ENCODE assay signal across 8 cellular contexts in genomic region chr20:6007094-6007528, GRCh38. TPM values are rescaled to one million over a fixed set of nuclear protein-coding genes. Genes with fewer than 3 reads are reported as not detected.
A peak's percentile ranks its signal among the peaks of the same experiment; 100 is the strongest.
DNase-seq lines count a peak whose midpoint lies in the region; ATAC-seq and TF ChIP-seq lines count a peak whose summit lies in the region.

No MANE protein-coding gene starts in this region.

- H3K4me3 ChIP-seq in DOHH2 (ENCODE audit: low read length) (peak overlapping the region; percentile 95), NB4 (ENCODE audit: low read depth, low read length) (peak overlapping the region; percentile 91), ovary (peak overlapping the region; percentile 90)

- H3K36me3 ChIP-seq in DOHH2 (ENCODE audit: control insufficient read depth, low read length): peaks cover 48% of the 10 kb centered on the region
- no peaks in the 10 kb centered on the region for H3K36me3 ChIP-seq in ovary

- peaks cover 14 to 31% of the 10 kb centered on the region in 2 donors for H3K4me1 Mint-ChIP-seq in effector memory CD8-positive, alpha-beta T cell (ENCODE audit: low read depth in 2 of 2)

- peak overlapping the region; percentile 36 to 86 for H3K27ac Mint-ChIP-seq in effector memory CD8-positive, alpha-beta T cell

- no peaks in the 10 kb centered on the region for H3K9me2 ChIP-seq in DOHH2 (replicated peaks; ENCODE audit: control insufficient read depth, low read length)

- H3K9me3 ChIP-seq in DOHH2 (ENCODE audit: control insufficient read depth, insufficient read depth, low read length) (no peaks in the 10 kb centered on the region), ovary (no peaks in the 10 kb centered on the region)

- H3K27me3 ChIP-seq in DOHH2 (ENCODE audit: control insufficient read depth, low read length) (no peaks in the 10 kb centered on the region), ovary (no peaks in the 10 kb centered on the region)

- no peak for TF ChIP-seq EP300 in ovary (IDR thresholded peaks at IDR 0.05)

- H3K36me3 Mint-ChIP-seq in effector memory CD8-positive, alpha-beta T cell (ENCODE audit: insufficient read depth): peaks cover 29% of the 10 kb centered on the region

- no peaks in the 10 kb centered on the region for H3K9me3 Mint-ChIP-seq in effector memory CD8-positive, alpha-beta T cell

- DNase-seq in NB4 (ENCODE audit: low read depth) (peak; percentile 39), ovary (no peak), hepatic stellate cell (ENCODE audit: low spot score) (no peak), cortex of kidney (lab: John Stamatoyannopoulos, UW) (no peak), RPMI8226 (no peak)
- DNase-seq in effector memory CD8-positive, alpha-beta T cell: no peak

- peaks cover 13% of the 10 kb centered on the region; the same call in 1 of the 2 replicates for H4K20me1 ChIP-seq in DOHH2 (ENCODE audit: control insufficient read depth, insufficient read depth, low read depth, low read length)

- peak overlapping the region; percentile 100 for H3K4me2 ChIP-seq in DOHH2 (ENCODE audit: low read length)

- peaks cover 63% of the 10 kb centered on the region for H3K79me2 ChIP-seq in DOHH2 (ENCODE audit: control insufficient read depth, low read length)

- TF ChIP-seq CTCF in DOHH2 (IDR thresholded peaks at IDR 0.05; ENCODE audit: low read depth, low read length, poor library complexity, severe bottlenecking) (no peak), NB4 (IDR thresholded peaks at IDR 0.05; ENCODE audit: low read depth, low read length) (no peak), ovary (IDR thresholded peaks at IDR 0.05) (no peak)

- intact Hi-C loops in ovary (cut with DNase I): no loop called here

- no peak for ATAC-seq in effector memory CD8-positive, alpha-beta T cell (replicated peaks)
- ATAC-seq in GM21360 (IDR thresholded peaks at IDR 0.05; ENCODE audit: unreplicated experiment): no peak

- H3K27ac ChIP-seq in DOHH2 (ENCODE audit: low read depth, low read length): no peak overlapping the region
- H3K27ac ChIP-seq in ovary: no peak overlapping the region

- H3K4me1 ChIP-seq in DOHH2 (ENCODE audit: control insufficient read depth, low read length) (peaks cover 33% of the 10 kb centered on the region), ovary (ENCODE audit: insufficient read depth) (peaks cover 4% of the 10 kb centered on the region)

- peak overlapping the region; percentile 89 to 92 for H3K4me3 Mint-ChIP-seq in effector memory CD8-positive, alpha-beta T cell

- no peaks in the 10 kb centered on the region for H3K27me3 Mint-ChIP-seq in effector memory CD8-positive, alpha-beta T cell

- H3F3A ChIP-seq in DOHH2 (ENCODE audit: control insufficient read depth, insufficient read depth): peaks cover 14% of the 10 kb centered on the region

- no peak for TF ChIP-seq POLR2A in NB4 (IDR thresholded peaks at IDR 0.05; ENCODE audit: extremely low read depth, insufficient read length)
- TF ChIP-seq POLR2A in ovary (IDR thresholded peaks at IDR 0.05): no peak

- WGBS in ovary, 3 donors: 1 to 8% (median 6%) methylated on average over 4 of the region's 4 CpGs

RNA-seq across cellular contexts. Expression of gene CRLS1, which starts 1.2 kb away (rescaled TPM):
- 100 to 1,000 TPM in 1 of 7 donors, 10 to 100 TPM in 6; 29.7 to 109 (median 37.2) TPM for total RNA-seq in ovary
- 10 to 100 TPM; 33.4 to 35.2 TPM for polyA plus RNA-seq in ovary

RNA-seq across cellular contexts. Expression of gene LRRN4, which starts 46.7 kb away (rescaled TPM):
- total RNA-seq in ovary: 10 to 100 TPM in 1 of 7 donors, 1 to 10 TPM in 3, under 1 TPM in 3; 0.15 to 72.5 (median 1.1) TPM
- polyA plus RNA-seq in ovary: under 1 TPM; 0.29 to 0.33 TPM

RNA-seq across cellular contexts. Expression of gene MCM8, which starts 56.7 kb away (rescaled TPM):
- total RNA-seq in ovary: 1 to 10 TPM; 2.3 to 4.9 (median 4.3) TPM
- polyA plus RNA-seq in ovary: 1 to 10 TPM; 2.4 to 3.5 TPM

RNA-seq across cellular contexts. Expression of gene TRMT6, which starts 56.8 kb away (rescaled TPM):
- total RNA-seq in ovary: 10 to 100 TPM in 5 of 7 donors, 1 to 10 TPM in 2; 5.8 to 19.3 (median 11.5) TPM
- polyA plus RNA-seq in ovary: 10 to 100 TPM in 1 of 2 donors, 1 to 10 TPM in 1; 6.6 to 12.5 TPM
